Comparison of ENCODE assay signal across 8 cellular contexts in the genomic region with DNA sequence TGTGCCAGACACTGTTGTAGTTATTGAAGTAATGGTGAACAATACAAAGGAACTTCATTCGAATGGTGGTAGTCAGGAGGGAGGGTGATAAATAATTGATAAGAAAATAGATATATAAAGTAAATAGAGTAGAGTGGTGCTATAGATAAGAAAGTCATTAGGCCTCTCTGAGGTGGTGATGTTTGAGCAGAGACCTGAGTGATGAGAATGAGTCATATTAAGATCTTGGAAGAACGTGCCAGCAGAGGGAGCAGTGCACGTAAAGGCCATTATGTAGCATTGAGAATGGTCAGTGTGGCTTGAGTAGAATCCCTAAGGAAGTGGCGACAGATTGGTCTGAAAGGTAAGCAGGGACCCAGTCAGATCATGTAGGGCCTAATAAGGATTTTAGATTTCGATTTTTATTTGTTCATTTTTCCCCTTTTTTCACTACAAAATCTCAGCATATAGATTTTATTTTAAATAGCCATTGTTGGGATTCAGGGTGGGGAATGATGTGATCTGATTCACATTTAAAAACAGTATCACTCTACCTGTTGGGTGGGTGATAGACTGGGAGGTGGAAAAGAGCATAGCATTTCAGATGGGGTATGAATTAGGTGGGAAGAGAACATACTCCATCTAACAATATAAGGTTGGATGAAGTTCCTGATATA. TPM values are rescaled to one million over a fixed set of nuclear protein-coding genes. Genes with fewer than 3 reads are reported as not detected.
DNase-seq lines count a peak whose midpoint lies in the region; ATAC-seq, FAIRE-seq and TF ChIP-seq lines count a peak whose summit lies in the region.

No MANE protein-coding gene starts in this region.

- TF ChIP-seq POLR2A in GM12878 (IDR thresholded peaks at IDR 0.05; ENCODE audit: low read depth, low read length) (no peak), tibial nerve (IDR thresholded peaks at IDR 0.05) (no peak)

- TF ChIP-seq RAD21 in GM12878 (IDR thresholded peaks at IDR 0.05; ENCODE audit: insufficient read depth, low read depth, low read length), result peak; percentile 31; the same call in 1 of the 2 replicates

- H3K4me2 ChIP-seq in GM12878 (ENCODE audit: control insufficient read depth, insufficient read depth), result no peak overlapping the region

- RAD21 ChIA-PET in GM12878 (lab: Charles Lee; ENCODE audit: unreplicated experiment), result no interaction called here

- SMC1A ChIA-PET in GM12878 (lab: Charles Lee; ENCODE audit: uncharacterized antibody, unreplicated experiment), result interaction anchor here (1.1 kb wide), 1 partner anchor 374 kb away, joined by 5 read pairs; no protein-coding TSS in a partner anchor

- H3K9ac ChIP-seq in GM12878 (ENCODE audit: control insufficient read depth, insufficient read depth, low read length), result no peak overlapping the region
- H3K9ac ChIP-seq in kidney (ENCODE audit: low read length in 2 of 2), result no peak overlapping the region

- no peak overlapping the region for H2AFZ ChIP-seq in GM12878 (ENCODE audit: control insufficient read depth, low read depth, low read length)

- H3K9me3 ChIP-seq in AG04450 (ENCODE audit: control insufficient read depth, insufficient read depth, low read length) (no peaks in the 10 kb centered on the region), GM12878 (replicated peaks; ENCODE audit: control insufficient read depth, insufficient read depth, low read length) (no peaks in the 10 kb centered on the region), kidney (ENCODE audit: control insufficient read depth in 1 of 2, low read length in 2 of 2) (no peaks in the 10 kb centered on the region), tibial nerve (no peaks in the 10 kb centered on the region)

- peak; percentile 20 for DNase-seq in AG04450 (ENCODE audit: low read depth, low spot score)
- no peak for DNase-seq in GM06990 (ENCODE audit: extremely low read depth, insufficient read length)
- DNase-seq in NCI-H510A treated with DMSO at 0.1 percent for 48 hours (lab: John Stamatoyannopoulos, UW), result peak; percentile 50
- DNase-seq in GM12878 (ENCODE audit: low read depth, low spot score), result no peak
- DNase-seq in kidney, result no peak
- peak in 1 of 2 donors; percentile 67 for DNase-seq in tibial nerve (ENCODE audit: low spot score in 2 of 2)
- no peak for DNase-seq in GDM1 (lab: John Stamatoyannopoulos, UW)

- no peaks in the 10 kb centered on the region for H4K20me1 ChIP-seq in GM12878 (ENCODE audit: control insufficient read depth, insufficient read depth)

- TF ChIP-seq EP300 in GM12878 (IDR thresholded peaks at IDR 0.05; ENCODE audit: borderline replicate concordance in 1 of 2, control insufficient read depth in 1 of 2, low read depth in 2 of 2, low read length in 2 of 2) (no peak), tibial nerve (IDR thresholded peaks at IDR 0.05) (no peak)

- 70% methylated on average over 5 of the region's 5 CpGs for WGBS in GM12878 (ENCODE audit: insufficient coverage, insufficient replicate concordance, low lambda C conversion rate, missing lambda C conversion rate)
- WGBS in tibial nerve, 2 donors, result 21 to 24% methylated on average over 5 of the region's 5 CpGs

- CTCF ChIA-PET in AG04450 (lab: Charles Lee), result interaction anchor here (1.0 kb wide), 1 partner anchor 374 kb away, joined by 3 read pairs; no protein-coding TSS in a partner anchor
- CTCF ChIA-PET in GM12878 (lab: Yijun Ruan, JAX), result no interaction called here

- H3K36me3 ChIP-seq in GM06990 (ENCODE audit: control insufficient read depth, insufficient read depth, low read length) (no peaks in the 10 kb centered on the region), GM12878 (ENCODE audit: control insufficient read depth in 2 of 2, insufficient read depth in 2 of 2, low read length in 1 of 2) (no peaks in the 10 kb centered on the region), kidney (ENCODE audit: control insufficient read depth in 1 of 2, insufficient read depth in 2 of 2, low read length in 2 of 2) (peaks cover 0 to 3% of the 10 kb centered on the region in 2 donors), tibial nerve (peaks cover 0 to 6% (median 0%) of the 10 kb centered on the region in 3 donors)

- TF ChIP-seq CTCF in AG04450 (IDR thresholded peaks at IDR 0.05; ENCODE audit: low read depth, low read length), result peak; percentile 72
- peak; percentile 46 for TF ChIP-seq CTCF in GM06990 (IDR thresholded peaks at IDR 0.05; ENCODE audit: insufficient read depth, low read length, poor library complexity, severe bottlenecking)
- peak; percentile 39 to 45 (median 45); a peak in 4 of 6 replicates for TF ChIP-seq CTCF in GM12878 (IDR thresholded peaks at IDR 0.05 in 2 of 3, conservative IDR thresholded peaks at IDR 0.05 in 1 of 3; ENCODE audit: control insufficient read depth in 2 of 3, extremely low read depth in 1 of 3, insufficient read depth in 1 of 3, low read depth in 3 of 3, low read length in 3 of 3)
- TF ChIP-seq CTCF in kidney (IDR thresholded peaks at IDR 0.05; ENCODE audit: borderline replicate concordance, extremely low read depth, insufficient read depth), result peak; percentile 63
- TF ChIP-seq CTCF in tibial nerve (IDR thresholded peaks at IDR 0.05), result peak; percentile 10 to 27 (median 22)

- no peak for FAIRE-seq in GM12878 (lab: Jason Lieb, UNC)
- peak; percentile 64 for FAIRE-seq in kidney (lab: Jason Lieb, UNC)

- BruUV-seq in GM12878 (replicated peaks; lab: Mats Ljungman, UMichigan), result no TSS peak

- in situ Hi-C loops in GM12878 (cut with MboI), result no loop called here

- POLR2A ChIA-PET in AG04450 (lab: Yijun Ruan, JAX), result no interaction called here
- POLR2A ChIA-PET in GM12878 (lab: Charles Lee), result no interaction called here

- no peak overlapping the region for H3K27ac ChIP-seq in AG04450 (ENCODE audit: low read depth, low read length)
- H3K27ac ChIP-seq in GM12878 (ENCODE audit: control insufficient read depth, insufficient read depth), result no peak overlapping the region
- H3K27ac ChIP-seq in kidney (ENCODE audit: low read depth in 2 of 2, low read length in 2 of 2), result no peak overlapping the region
- no peak overlapping the region for H3K27ac ChIP-seq in tibial nerve

- H3K27me3 ChIP-seq in AG04450 (ENCODE audit: control insufficient read depth, insufficient read depth, low read length), result no peaks in the 10 kb centered on the region
- no peaks in the 10 kb centered on the region for H3K27me3 ChIP-seq in GM06990 (replicated peaks; ENCODE audit: control insufficient read depth, insufficient read depth, low read length)
- H3K27me3 ChIP-seq in GM12878 (replicated peaks in 1 of 2; ENCODE audit: control insufficient read depth in 2 of 2, insufficient read depth in 2 of 2, low read length in 1 of 2), result no peaks in the 10 kb centered on the region
- H3K27me3 ChIP-seq in tibial nerve, result no peaks in the 10 kb centered on the region

- H3K4me3 ChIP-seq in AG04450 (ENCODE audit: low read depth, low read length) (no peak overlapping the region), GM06990 (replicated peaks; ENCODE audit: low read depth, low read length) (no peak overlapping the region), GM12878 (no peak overlapping the region), kidney (ENCODE audit: low read length in 2 of 2) (no peak overlapping the region), tibial nerve (no peak overlapping the region)

- H3K4me1 ChIP-seq in GM12878 (ENCODE audit: control insufficient read depth, insufficient read depth, low read length) (no peaks in the 10 kb centered on the region), kidney (ENCODE audit: control insufficient read depth in 1 of 2, insufficient read depth in 1 of 2, low read depth in 1 of 2, low read length in 2 of 2) (no peaks in the 10 kb centered on the region), tibial nerve (no peaks in the 10 kb centered on the region)

- no peaks in the 10 kb centered on the region for H3K79me2 ChIP-seq in GM12878 (ENCODE audit: control insufficient read depth, insufficient read depth, low read length)

- intact Hi-C loops in GM12878 (cut with micrococcal nuclease; ENCODE audit: unreplicated experiment), result loop anchor here (5.0 kb wide), 1 partner anchor 576 kb away; no protein-coding TSS in a partner anchor
- intact Hi-C loops in kidney (cut with DNase I), result no loop called here

- ATAC-seq in HG02885 (IDR thresholded peaks at IDR 0.05; ENCODE audit: poor library complexity, unreplicated experiment) (peak; percentile 81), GM12878 (peak; percentile 82)

RNA-seq across cellular contexts. Expression of a gene that starts 44.7 kb away (rescaled TPM):
- polyA plus RNA-seq in AG04450 (2011; rRNA removed), result 63.0 and 84.5 TPM in 2 replicates
- polyA minus RNA-seq in AG04450 (2011; rRNA and poly(A)+ RNA removed), result 27.9 and 38.5 TPM in 2 replicates
- 51.3 and 57.7 TPM in 2 replicates for total RNA-seq in GM12878 (2013; cell fraction: nucleolus; rRNA removed)
- total RNA-seq in GM12878 (2014; rRNA removed), result 42.3 and 44.3 TPM in 2 replicates
- 60.2 and 64.5 TPM in 2 replicates for total RNA-seq in GM12878 (2014; rRNA removed; fragmentation: Illumina TruSeq; extraction: Trizol)
- 28.7 and 33.2 TPM in 2 replicates for total RNA-seq in GM12878 (2021)
- 22.3 TPM for polyA plus RNA-seq in GM12878 (2011; ENCODE audit: low read depth)
- polyA plus RNA-seq in GM12878 (2011; rRNA removed), result 40.9 and 66.3 TPM in 2 replicates
- polyA plus RNA-seq in GM12878 (2011; cell fraction: cytosol; rRNA removed), result 16.2 and 19.0 TPM in 2 replicates
- 22.4 and 24.9 TPM in 2 replicates for polyA plus RNA-seq in GM12878 (2011; cell fraction: nucleus; rRNA removed)
- polyA plus RNA-seq in GM12878 (2012), result 32.5 and 42.7 TPM in 2 replicates
- polyA plus RNA-seq in GM12878 (2014; fragmentation: Illumina TruSeq; extraction: Trizol), result 58.2 and 76.2 TPM in 2 replicates
- 10 to 100 TPM; 76.2 to 82.8 TPM for polyA plus RNA-seq in GM12878 (2014; fragmentation: Nextera tagmentation; extraction: Ambion mirVana)
- 46.7 and 48.3 TPM in 2 replicates for polyA plus RNA-seq in GM12878 (2014; rRNA removed)
- polyA plus RNA-seq in GM12878 (2016; fragmentation: Nextera tagmentation; extraction: Ambion mirVana), result 10 to 100 TPM; 85.0 to 91.5 TPM
- 19.0 and 25.8 TPM in 2 replicates for polyA minus RNA-seq in GM12878 (2011; rRNA and poly(A)+ RNA removed)
- polyA minus RNA-seq in GM12878 (2011; cell fraction: cytosol; rRNA and poly(A)+ RNA removed), result 12.0 and 18.4 TPM in 2 replicates
- polyA minus RNA-seq in GM12878 (2011; cell fraction: nucleus; rRNA and poly(A)+ RNA removed), result 38.0 and 57.7 TPM in 2 replicates
- 31.6 TPM for total RNA-seq in kidney
- polyA plus RNA-seq in kidney (ENCODE audit: insufficient read depth, low read depth, low replicate concordance), result 38.7 TPM
- 10 to 100 TPM; 31.0 to 56.5 (median 40.1) TPM for total RNA-seq in tibial nerve

RNA-seq across cellular contexts. Expression of a gene that starts 47.9 kb away (rescaled TPM):
- polyA plus RNA-seq in AG04450 (2011; rRNA removed), result 7.7 and 8.6 TPM in 2 replicates
- 5.8 and 7.0 TPM in 2 replicates for polyA minus RNA-seq in AG04450 (2011; rRNA and poly(A)+ RNA removed)
- 3.8 and 4.2 TPM in 2 replicates for total RNA-seq in GM12878 (2013; cell fraction: nucleolus; rRNA removed)
- total RNA-seq in GM12878 (2014; rRNA removed), result 1.7 and 1.9 TPM in 2 replicates
- total RNA-seq in GM12878 (2014; rRNA removed; fragmentation: Illumina TruSeq; extraction: Trizol), result 1.4 and 1.5 TPM in 2 replicates
- total RNA-seq in GM12878 (2021), result 1.4 and 2.9 TPM in 2 replicates
- 1.3 TPM for polyA plus RNA-seq in GM12878 (2011; ENCODE audit: low read depth)
- polyA plus RNA-seq in GM12878 (2011; rRNA removed), result 2.2 and 2.5 TPM in 2 replicates
- polyA plus RNA-seq in GM12878 (2011; cell fraction: cytosol; rRNA removed), result 0.90 and 1.4 TPM in 2 replicates
- polyA plus RNA-seq in GM12878 (2011; cell fraction: nucleus; rRNA removed), result 1.2 TPM in 2 replicates
- polyA plus RNA-seq in GM12878 (2012), result 1.7 TPM in 2 replicates
- polyA plus RNA-seq in GM12878 (2014; fragmentation: Illumina TruSeq; extraction: Trizol), result 1.7 and 2.2 TPM in 2 replicates
- polyA plus RNA-seq in GM12878 (2014; fragmentation: Nextera tagmentation; extraction: Ambion mirVana), result 1 to 10 TPM in 1 of 2 experiments, under 1 TPM in 1; 0.68 to 2.0 TPM
- 1.5 and 1.8 TPM in 2 replicates for polyA plus RNA-seq in GM12878 (2014; rRNA removed)
- polyA plus RNA-seq in GM12878 (2016; fragmentation: Nextera tagmentation; extraction: Ambion mirVana), result 1 to 10 TPM; 3.0 to 3.2 TPM
- 1.5 and 3.3 TPM in 2 replicates for polyA minus RNA-seq in GM12878 (2011; rRNA and poly(A)+ RNA removed)
- polyA minus RNA-seq in GM12878 (2011; cell fraction: cytosol; rRNA and poly(A)+ RNA removed), result 0.83 and 1.7 TPM in 2 replicates
- polyA minus RNA-seq in GM12878 (2011; cell fraction: nucleus; rRNA and poly(A)+ RNA removed), result 0.73 and 1.4 TPM in 2 replicates
- total RNA-seq in kidney, result 22.5 TPM
- polyA plus RNA-seq in kidney (ENCODE audit: insufficient read depth, low read depth, low replicate concordance), result 12.1 TPM
- 10 to 100 TPM; 10.3 to 13.2 (median 13.1) TPM for total RNA-seq in tibial nerve

Comparison
In these comparisons a context has a peak if more than half of its experiments do, and no peak if none do; other contexts are left out.
1. DNase-seq: peak in AG04450 (single experiment) and NCI-H510A treated with DMSO at 0.1 percent for 48 hours (single experiment); none in GM06990 (single experiment), GM12878 (single experiment), kidney (single experiment) and GDM1 (single experiment).
2. CTCF ChIP-seq: peak in every context shown above with its lines; median percentile 72 in AG04450; 63 in kidney; 46 in GM06990; 45 in GM12878; 22 in tibial nerve.